1 cellular context compared by ENCODE assay signal in the genomic region with DNA sequence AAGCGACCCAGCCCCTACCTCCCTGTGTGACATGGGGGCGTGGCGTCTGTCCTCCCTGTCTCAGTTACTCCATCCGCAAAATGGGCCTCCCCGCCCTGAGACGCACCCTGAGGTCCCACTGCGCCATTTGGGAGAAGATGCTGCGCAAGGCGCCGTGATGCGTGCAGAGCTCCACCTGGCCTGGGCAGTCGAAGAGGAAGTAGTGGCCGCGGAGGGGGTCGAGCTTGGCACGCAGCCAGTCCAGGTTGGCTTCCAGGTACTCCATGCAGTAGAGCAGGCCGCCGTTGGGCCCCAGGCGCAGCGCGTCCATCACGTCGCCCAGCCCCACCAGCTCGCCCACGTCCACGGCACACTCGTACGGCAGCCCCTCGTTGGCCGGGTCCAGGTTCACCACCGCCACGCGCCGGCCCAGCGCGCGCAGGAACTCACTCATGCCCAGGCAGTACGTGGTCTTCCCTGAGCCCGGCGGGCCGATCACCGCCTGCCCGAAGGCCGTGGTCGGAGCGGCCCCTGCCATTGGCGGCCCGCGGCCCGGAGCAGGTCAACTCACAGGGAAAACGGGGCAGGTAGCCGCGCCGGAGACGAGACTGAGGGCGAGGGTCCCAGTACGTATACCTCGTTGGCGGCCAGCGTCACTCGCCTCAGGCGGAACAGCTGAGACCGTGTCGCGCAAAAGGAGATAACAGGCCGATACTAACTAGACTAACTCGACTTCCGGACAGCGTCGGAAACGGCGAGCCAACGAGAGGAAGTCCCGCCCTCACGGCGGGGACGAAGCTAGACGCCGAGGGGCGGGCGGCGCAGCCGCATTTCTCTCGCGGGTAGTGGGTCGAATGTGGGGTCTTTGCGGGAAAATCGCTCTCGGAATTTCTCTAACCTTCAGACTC.
TF ChIP-seq lines count a peak whose summit lies in the region.

Gene GPN2, minus strand, starts transcription at position 704 of the 887 bp plus-strand sequence. Its CDS starts 187 bp downstream, at position 517.

TF ChIP-seq in K562, 482 proteins besides CTCF, POLR2A, EP300 and RAD21 (continued from another document and continues in another):
- TF ChIP-seq SRF (CRISPR knock-in tag; IDR thresholded peaks at IDR 0.05) (peak in 1 of 2 experiments; percentile 20; a peak in 1 of 4 replicates), NR2C1 (IDR thresholded peaks at IDR 0.05) (no peak), NR2C1 (tag; IDR thresholded peaks at IDR 0.05) (no peak), ZNF232 (CRISPR knock-in tag; IDR thresholded peaks at IDR 0.05) (peak; percentile 83; the same call in 1 of the 2 replicates), L3MBTL2 (IDR thresholded peaks at IDR 0.05) (peak; percentile 84), CXXC5 (CRISPR knock-in tag; IDR thresholded peaks at IDR 0.05) (peak; percentile 99), CREBBP (IDR thresholded peaks at IDR 0.05; ENCODE audit: low read depth, low read length) (no peak), ELK1 (CRISPR knock-in tag; IDR thresholded peaks at IDR 0.05) (no peak), NEUROD1 (IDR thresholded peaks at IDR 0.05; ENCODE audit: borderline replicate concordance, low read depth, low read length, partially characterized antibody) (peak; percentile 59), DPF2 (IDR thresholded peaks at IDR 0.05) (peak; percentile 55; the same call in 1 of the 2 replicates), FOXO4 (CRISPR knock-in tag; IDR thresholded peaks at IDR 0.05) (no peak), NFYB (IDR thresholded peaks at IDR 0.05; ENCODE audit: extremely low read depth, insufficient read length) (no peak), ARID3A (IDR thresholded peaks at IDR 0.05; ENCODE audit: borderline replicate concordance, low read depth, low read length) (no peak), MLLT1 (IDR thresholded peaks at IDR 0.05) (no peak; a peak in 1 of 4 replicates), AFF4 (CRISPR knock-in tag; IDR thresholded peaks at IDR 0.05) (peak; percentile 95), TAF15 (IDR thresholded peaks at IDR 0.05; ENCODE audit: low read depth, low read length) (no peak), KAT2B (IDR thresholded peaks at IDR 0.05; ENCODE audit: low read depth, low read length) (no peak), ZNF41 (CRISPR knock-in tag; conservative IDR thresholded peaks at IDR 0.05) (no peak), KLF13 (tag; IDR thresholded peaks at IDR 0.05; ENCODE audit: borderline replicate concordance, low read depth) (peak; percentile 55; the same call in 1 of the 2 replicates)
- TF ChIP-seq, protein P1, sequence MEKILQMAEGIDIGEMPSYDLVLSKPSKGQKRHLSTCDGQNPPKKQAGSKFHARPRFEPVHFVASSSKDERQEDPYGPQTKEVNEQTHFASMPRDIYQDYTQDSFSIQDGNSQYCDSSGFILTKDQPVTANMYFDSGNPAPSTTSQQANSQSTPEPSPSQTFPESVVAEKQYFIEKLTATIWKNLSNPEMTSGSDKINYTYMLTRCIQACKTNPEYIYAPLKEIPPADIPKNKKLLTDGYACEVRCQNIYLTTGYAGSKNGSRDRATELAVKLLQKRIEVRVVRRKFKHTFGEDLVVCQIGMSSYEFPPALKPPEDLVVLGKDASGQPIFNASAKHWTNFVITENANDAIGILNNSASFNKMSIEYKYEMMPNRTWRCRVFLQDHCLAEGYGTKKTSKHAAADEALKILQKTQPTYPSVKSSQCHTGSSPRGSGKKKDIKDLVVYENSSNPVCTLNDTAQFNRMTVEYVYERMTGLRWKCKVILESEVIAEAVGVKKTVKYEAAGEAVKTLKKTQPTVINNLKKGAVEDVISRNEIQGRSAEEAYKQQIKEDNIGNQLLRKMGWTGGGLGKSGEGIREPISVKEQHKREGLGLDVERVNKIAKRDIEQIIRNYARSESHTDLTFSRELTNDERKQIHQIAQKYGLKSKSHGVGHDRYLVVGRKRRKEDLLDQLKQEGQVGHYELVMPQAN (IDR thresholded peaks at IDR 0.05; ENCODE audit: borderline replicate concordance), result peak; percentile 96; the same call in 1 of the 2 replicates
- TF ChIP-seq, protein P2, sequence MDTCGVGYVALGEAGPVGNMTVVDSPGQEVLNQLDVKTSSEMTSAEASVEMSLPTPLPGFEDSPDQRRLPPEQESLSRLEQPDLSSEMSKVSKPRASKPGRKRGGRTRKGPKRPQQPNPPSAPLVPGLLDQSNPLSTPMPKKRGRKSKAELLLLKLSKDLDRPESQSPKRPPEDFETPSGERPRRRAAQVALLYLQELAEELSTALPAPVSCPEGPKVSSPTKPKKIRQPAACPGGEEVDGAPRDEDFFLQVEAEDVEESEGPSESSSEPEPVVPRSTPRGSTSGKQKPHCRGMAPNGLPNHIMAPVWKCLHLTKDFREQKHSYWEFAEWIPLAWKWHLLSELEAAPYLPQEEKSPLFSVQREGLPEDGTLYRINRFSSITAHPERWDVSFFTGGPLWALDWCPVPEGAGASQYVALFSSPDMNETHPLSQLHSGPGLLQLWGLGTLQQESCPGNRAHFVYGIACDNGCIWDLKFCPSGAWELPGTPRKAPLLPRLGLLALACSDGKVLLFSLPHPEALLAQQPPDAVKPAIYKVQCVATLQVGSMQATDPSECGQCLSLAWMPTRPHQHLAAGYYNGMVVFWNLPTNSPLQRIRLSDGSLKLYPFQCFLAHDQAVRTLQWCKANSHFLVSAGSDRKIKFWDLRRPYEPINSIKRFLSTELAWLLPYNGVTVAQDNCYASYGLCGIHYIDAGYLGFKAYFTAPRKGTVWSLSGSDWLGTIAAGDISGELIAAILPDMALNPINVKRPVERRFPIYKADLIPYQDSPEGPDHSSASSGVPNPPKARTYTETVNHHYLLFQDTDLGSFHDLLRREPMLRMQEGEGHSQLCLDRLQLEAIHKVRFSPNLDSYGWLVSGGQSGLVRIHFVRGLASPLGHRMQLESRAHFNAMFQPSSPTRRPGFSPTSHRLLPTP (IDR thresholded peaks at IDR 0.05; ENCODE audit: borderline replicate concordance, extremely low read depth, insufficient read length), result no peak
- TF ChIP-seq, protein P3, sequence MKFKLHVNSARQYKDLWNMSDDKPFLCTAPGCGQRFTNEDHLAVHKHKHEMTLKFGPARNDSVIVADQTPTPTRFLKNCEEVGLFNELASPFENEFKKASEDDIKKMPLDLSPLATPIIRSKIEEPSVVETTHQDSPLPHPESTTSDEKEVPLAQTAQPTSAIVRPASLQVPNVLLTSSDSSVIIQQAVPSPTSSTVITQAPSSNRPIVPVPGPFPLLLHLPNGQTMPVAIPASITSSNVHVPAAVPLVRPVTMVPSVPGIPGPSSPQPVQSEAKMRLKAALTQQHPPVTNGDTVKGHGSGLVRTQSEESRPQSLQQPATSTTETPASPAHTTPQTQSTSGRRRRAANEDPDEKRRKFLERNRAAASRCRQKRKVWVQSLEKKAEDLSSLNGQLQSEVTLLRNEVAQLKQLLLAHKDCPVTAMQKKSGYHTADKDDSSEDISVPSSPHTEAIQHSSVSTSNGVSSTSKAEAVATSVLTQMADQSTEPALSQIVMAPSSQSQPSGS (CRISPR knock-in tag; IDR thresholded peaks at IDR 0.05), result peak; percentile 55; the same call in 1 of the 2 replicates
- TF ChIP-seq, protein P4, sequence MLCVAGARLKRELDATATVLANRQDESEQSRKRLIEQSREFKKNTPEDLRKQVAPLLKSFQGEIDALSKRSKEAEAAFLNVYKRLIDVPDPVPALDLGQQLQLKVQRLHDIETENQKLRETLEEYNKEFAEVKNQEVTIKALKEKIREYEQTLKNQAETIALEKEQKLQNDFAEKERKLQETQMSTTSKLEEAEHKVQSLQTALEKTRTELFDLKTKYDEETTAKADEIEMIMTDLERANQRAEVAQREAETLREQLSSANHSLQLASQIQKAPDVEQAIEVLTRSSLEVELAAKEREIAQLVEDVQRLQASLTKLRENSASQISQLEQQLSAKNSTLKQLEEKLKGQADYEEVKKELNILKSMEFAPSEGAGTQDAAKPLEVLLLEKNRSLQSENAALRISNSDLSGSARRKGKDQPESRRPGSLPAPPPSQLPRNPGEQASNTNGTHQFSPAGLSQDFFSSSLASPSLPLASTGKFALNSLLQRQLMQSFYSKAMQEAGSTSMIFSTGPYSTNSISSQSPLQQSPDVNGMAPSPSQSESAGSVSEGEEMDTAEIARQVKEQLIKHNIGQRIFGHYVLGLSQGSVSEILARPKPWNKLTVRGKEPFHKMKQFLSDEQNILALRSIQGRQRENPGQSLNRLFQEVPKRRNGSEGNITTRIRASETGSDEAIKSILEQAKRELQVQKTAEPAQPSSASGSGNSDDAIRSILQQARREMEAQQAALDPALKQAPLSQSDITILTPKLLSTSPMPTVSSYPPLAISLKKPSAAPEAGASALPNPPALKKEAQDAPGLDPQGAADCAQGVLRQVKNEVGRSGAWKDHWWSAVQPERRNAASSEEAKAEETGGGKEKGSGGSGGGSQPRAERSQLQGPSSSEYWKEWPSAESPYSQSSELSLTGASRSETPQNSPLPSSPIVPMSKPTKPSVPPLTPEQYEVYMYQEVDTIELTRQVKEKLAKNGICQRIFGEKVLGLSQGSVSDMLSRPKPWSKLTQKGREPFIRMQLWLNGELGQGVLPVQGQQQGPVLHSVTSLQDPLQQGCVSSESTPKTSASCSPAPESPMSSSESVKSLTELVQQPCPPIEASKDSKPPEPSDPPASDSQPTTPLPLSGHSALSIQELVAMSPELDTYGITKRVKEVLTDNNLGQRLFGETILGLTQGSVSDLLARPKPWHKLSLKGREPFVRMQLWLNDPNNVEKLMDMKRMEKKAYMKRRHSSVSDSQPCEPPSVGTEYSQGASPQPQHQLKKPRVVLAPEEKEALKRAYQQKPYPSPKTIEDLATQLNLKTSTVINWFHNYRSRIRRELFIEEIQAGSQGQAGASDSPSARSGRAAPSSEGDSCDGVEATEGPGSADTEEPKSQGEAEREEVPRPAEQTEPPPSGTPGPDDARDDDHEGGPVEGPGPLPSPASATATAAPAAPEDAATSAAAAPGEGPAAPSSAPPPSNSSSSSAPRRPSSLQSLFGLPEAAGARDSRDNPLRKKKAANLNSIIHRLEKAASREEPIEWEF (CRISPR knock-in tag; IDR thresholded peaks at IDR 0.05), result no peak
